Comparison of ENCODE assay signal across 10 cellular contexts in genomic region chr1:198651685-198652400, GRCh38. TPM values are rescaled to one million over a fixed set of nuclear protein-coding genes. Genes with fewer than 3 reads are reported as not detected.
A peak's percentile ranks its signal among the peaks of the same experiment; 100 is the strongest.
DNase-seq lines count a peak whose midpoint lies in the region; ATAC-seq and TF ChIP-seq lines count a peak whose summit lies in the region.
"Had no signal": no experiment of that assay in that cellular context is flagged by ENCODE, and none has a peak within 500 bp of the region (broad histone marks: within the 10 kb centered on the region; RNA-seq: fewer than 3 reads in every experiment).

No MANE protein-coding gene starts in this region.

- H3K4me2 ChIP-seq in DND-41 (ENCODE audit: insufficient read depth, low read length): no peak overlapping the region

- H3K79me2 ChIP-seq in DND-41 (ENCODE audit: insufficient read depth, low read length): peaks cover 78% of the 10 kb centered on the region

- 0 out of 2 replicates have a peak, but pooled peaks cover 4% of the 10 kb centered on the region for H3K36me3 ChIP-seq in DND-41 (ENCODE audit: insufficient read depth, low read length)
- no peaks in the 10 kb centered on the region for H3K36me3 ChIP-seq in esophagus squamous epithelium

- no peaks in the 10 kb centered on the region for H4K20me1 ChIP-seq in DND-41 (ENCODE audit: insufficient read depth, low read length)

- H3K4me3 ChIP-seq in DND-41 (ENCODE audit: low read depth in 1 of 2, low read length in 2 of 2): no peak overlapping the region
- no peak overlapping the region for H3K4me3 ChIP-seq in esophagus squamous epithelium

- H3K27ac ChIP-seq in DND-41 (ENCODE audit: low read length) (peak overlapping the region; percentile 43; the same call in 1 of the 2 replicates), esophagus squamous epithelium (no peak overlapping the region)

- H3K4me3 Mint-ChIP-seq in activated naive CD8-positive, alpha-beta T cell: peak overlapping the region; percentile 82

- H3K27ac Mint-ChIP-seq in activated naive CD8-positive, alpha-beta T cell: peak overlapping the region; percentile 95

- H2AFZ ChIP-seq in DND-41 (ENCODE audit: low read depth, low read length): no peak overlapping the region

- H3K27me3 Mint-ChIP-seq in activated naive CD8-positive, alpha-beta T cell: no peaks in the 10 kb centered on the region

- DNase-seq in DND-41 (no peak), NCI-H2227 (lab: John Stamatoyannopoulos, UW; ENCODE audit: unreplicated experiment) (no peak), esophagus squamous epithelium (lab: John Stamatoyannopoulos, UW) (no peak)
- DNase-seq in stimulated activated naive CD4-positive, alpha-beta T cell treated with Interleukin-2 at 50 U/mL for 16 hours (lab: John Stamatoyannopoulos, UW): no peak
- no peak for DNase-seq in stimulated activated CD8-positive, alpha-beta memory T cell treated with anti-CD3 and anti-CD28 coated beads, Interleukin-4, amount 100 ng/mL, for 48 hours
- DNase-seq: caudate nucleus, T-helper 9 cell had no signal

- peaks cover 80% of the 10 kb centered on the region for H3K4me1 ChIP-seq in DND-41 (ENCODE audit: insufficient read depth, low read length)
- no peaks in the 10 kb centered on the region for H3K4me1 ChIP-seq in esophagus squamous epithelium

- no peak for TF ChIP-seq POLR2A in esophagus squamous epithelium (IDR thresholded peaks at IDR 0.05)

- H3K36me3 Mint-ChIP-seq in activated naive CD8-positive, alpha-beta T cell: peaks cover 25% of the 10 kb centered on the region

- 43 to 46% methylated on average over 7 of the region's 7 CpGs for WGBS in esophagus squamous epithelium, 2 donors

- peaks cover 85% of the 10 kb centered on the region for H3K4me1 Mint-ChIP-seq in activated naive CD8-positive, alpha-beta T cell (ENCODE audit: low read depth)

- H3K9me3 Mint-ChIP-seq in activated naive CD8-positive, alpha-beta T cell (ENCODE audit: low read depth): peaks cover 4% of the 10 kb centered on the region

- intact Hi-C loops in esophagus squamous epithelium (cut with DNase I): no loop called here

- TF ChIP-seq CTCF in DND-41 (IDR thresholded peaks at IDR 0.05; ENCODE audit: borderline replicate concordance, extremely low read depth, low read length, poor library complexity, severe bottlenecking) (no peak), esophagus squamous epithelium (IDR thresholded peaks at IDR 0.05) (no peak)

- H3K27me3 ChIP-seq in DND-41 (ENCODE audit: insufficient read depth, low read length, poor library complexity): no peaks in the 10 kb centered on the region
- no peaks in the 10 kb centered on the region for H3K27me3 ChIP-seq in esophagus squamous epithelium

- ATAC-seq in DND-41 (ENCODE audit: insufficient read depth, low read depth) (no peak), GM19395 (IDR thresholded peaks at IDR 0.05; ENCODE audit: unreplicated experiment) (peak; percentile 53), HG03439 (IDR thresholded peaks at IDR 0.05; ENCODE audit: unreplicated experiment) (peak; percentile 34)

- H3K9ac ChIP-seq in DND-41 (ENCODE audit: low read depth, low read length): no peak overlapping the region

- no peaks in the 10 kb centered on the region for H3K9me3 ChIP-seq in DND-41 (ENCODE audit: insufficient read depth, low read length, severe bottlenecking)
- H3K9me3 ChIP-seq in esophagus squamous epithelium: no peaks in the 10 kb centered on the region

RNA-seq across cellular contexts. Expression of gene PTPRC, which starts 13.0 kb away (rescaled TPM):
- total RNA-seq in esophagus squamous epithelium: 10 to 100 TPM in 3 of 4 donors, 1 to 10 TPM in 1; 9.2 to 39.1 (median 14.9) TPM
